Comparison of ENCODE assay signal across 10 cellular contexts in the genomic region with DNA sequence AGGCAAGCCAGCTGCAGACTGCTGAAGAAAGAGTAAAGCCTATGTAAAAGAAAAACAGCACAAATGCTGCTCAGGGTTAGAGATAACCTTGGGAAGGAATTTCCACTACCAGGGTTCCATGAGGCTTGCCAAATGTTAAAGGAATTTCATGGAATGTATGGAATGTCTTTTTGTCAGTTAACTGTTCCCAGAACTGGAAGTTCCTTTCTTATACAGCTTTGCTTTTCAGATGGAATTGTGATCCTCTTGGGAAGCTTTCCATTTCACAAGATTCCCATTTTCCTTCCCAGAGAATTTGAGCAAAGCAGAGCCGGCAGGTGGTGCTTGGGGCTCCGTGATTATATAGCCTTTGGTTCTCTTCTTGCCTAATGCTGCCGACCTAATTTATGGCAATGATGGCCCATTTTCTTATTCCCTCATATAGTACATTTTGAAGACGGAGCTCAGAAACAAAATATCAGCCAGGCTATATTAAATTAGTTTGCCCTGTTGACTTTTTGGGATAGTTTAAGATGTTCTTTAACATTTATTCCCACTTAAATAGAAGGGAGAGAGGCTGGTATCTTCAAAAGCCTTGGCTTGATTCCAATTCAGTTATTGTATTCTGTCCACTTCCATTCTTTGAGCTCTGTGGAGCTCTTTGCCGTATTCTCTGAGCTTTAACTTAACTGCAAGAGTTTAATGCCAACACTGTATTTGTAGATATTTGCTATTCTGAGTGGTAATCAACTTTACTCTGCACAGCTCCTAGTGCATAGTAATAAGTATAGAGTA.
DNase-seq lines count a peak whose midpoint lies in the region; ATAC-seq and TF ChIP-seq lines count a peak whose summit lies in the region.
"Had no signal": no experiment of that assay in that cellular context is flagged by ENCODE, and none has a peak within 500 bp of the region (broad histone marks: within the 10 kb centered on the region; RNA-seq: fewer than 3 reads in every experiment).

No MANE protein-coding gene starts in this region.

- TF ChIP-seq EP300 in esophagus muscularis mucosa (IDR thresholded peaks at IDR 0.05) = no peak

- peaks cover 28 to 42% (median 35%) of the 10 kb centered on the region in 4 donors for H3K4me1 ChIP-seq in esophagus muscularis mucosa
- peaks cover 14 to 16% of the 10 kb centered on the region in 2 donors for H3K4me1 ChIP-seq in neuronal stem cell (ENCODE audit: control insufficient read depth in 2 of 2, insufficient read depth in 1 of 2, low read depth in 1 of 2, low read length in 2 of 2)
- H3K4me1 ChIP-seq in MM.1S (ENCODE audit: low read length) = no peaks in the 10 kb centered on the region

- no peak overlapping the region for H3K23ac ChIP-seq in neuronal stem cell (ENCODE audit: low read depth, low read length, poor library complexity)

- no peak overlapping the region for H2AK5ac ChIP-seq in neuronal stem cell (ENCODE audit: low read depth, low read length)

- H3K4ac ChIP-seq in neuronal stem cell (ENCODE audit: low read length) = no peak overlapping the region

- H3K4me3 ChIP-seq in esophagus muscularis mucosa = peak overlapping the region in 1 of 4 donors; percentile 2
- H3K4me3 ChIP-seq in neuronal stem cell (ENCODE audit: low read length in 2 of 2) = no peak overlapping the region
- H3K4me3 ChIP-seq in MM.1S (ENCODE audit: low read length) = no peak overlapping the region

- TF ChIP-seq CTCF in esophagus muscularis mucosa (IDR thresholded peaks at IDR 0.05) = peak in 1 of 3 experiments; percentile 19
- TF ChIP-seq CTCF in MM.1S (IDR thresholded peaks at IDR 0.05; ENCODE audit: low read length) = no peak
- no peak for TF ChIP-seq CTCF in natural killer cell (IDR thresholded peaks at IDR 0.05)

- no peaks in the 10 kb centered on the region for H3K36me3 Mint-ChIP-seq in natural killer cell

- 35% methylated on average over 5 of the region's 5 CpGs for WGBS in esophagus muscularis mucosa
- WGBS in neuronal stem cell (ENCODE audit: extremely low coverage in 2 of 2, insufficient read length in 2 of 2, insufficient replicate concordance in 1 of 2), 2 donors = no CpG with 5 or more reads among the region's 5 CpGs

- no peak overlapping the region for H2BK120ac ChIP-seq in neuronal stem cell (ENCODE audit: low read depth, low read length)

- H3K4me2 ChIP-seq in neuronal stem cell (ENCODE audit: insufficient read depth, low read length, poor library complexity, severe bottlenecking) (peak overlapping the region; percentile 15), MM.1S (ENCODE audit: low read depth, low read length) (no peak overlapping the region)

- ATAC-seq in GM21423 (IDR thresholded peaks at IDR 0.05; ENCODE audit: unreplicated experiment) = no peak
- no peak for ATAC-seq in natural killer cell
- no peak for ATAC-seq in GM21390 (IDR thresholded peaks at IDR 0.05; ENCODE audit: unreplicated experiment)

- H3K27me3 ChIP-seq in esophagus muscularis mucosa (no peaks in the 10 kb centered on the region), neuronal stem cell (ENCODE audit: control insufficient read depth in 3 of 3, insufficient read depth in 3 of 3, low read depth in 1 of 3, low read length in 3 of 3) (no peaks in the 10 kb centered on the region), MM.1S (replicated peaks; ENCODE audit: insufficient read depth, low read length) (no peaks in the 10 kb centered on the region)

- H4K8ac ChIP-seq in neuronal stem cell (ENCODE audit: low read depth, low read length) = no peak overlapping the region

- no peaks in the 10 kb centered on the region for H3K9me3 ChIP-seq in esophagus muscularis mucosa
- peaks cover 0 to 4% of the 10 kb centered on the region in 2 donors for H3K9me3 ChIP-seq in neuronal stem cell (replicated peaks in 1 of 2; ENCODE audit: control insufficient read depth in 2 of 2, insufficient read depth in 1 of 2, low read depth in 1 of 2, low read length in 2 of 2)
- no peaks in the 10 kb centered on the region for H3K9me3 ChIP-seq in MM.1S (replicated peaks; ENCODE audit: insufficient read depth, low read length)

- H3K14ac ChIP-seq in neuronal stem cell (ENCODE audit: low read length) = no peak overlapping the region

- no peak overlapping the region for H4K91ac ChIP-seq in neuronal stem cell (ENCODE audit: low read depth, low read length, poor library complexity)

- H3K27ac ChIP-seq in esophagus muscularis mucosa (replicated peaks in 1 of 4) (peak overlapping the region; percentile 33 to 57 (median 46)), neuronal stem cell (replicated peaks; ENCODE audit: low read length) (peak overlapping the region; percentile 77), MM.1S (ENCODE audit: low read length) (no peak overlapping the region)

- no peaks in the 10 kb centered on the region for H3K79me1 ChIP-seq in neuronal stem cell (ENCODE audit: low read depth, low read length)

- no peak overlapping the region for H2BK12ac ChIP-seq in neuronal stem cell (ENCODE audit: low read length)

- H3K9ac ChIP-seq in neuronal stem cell (ENCODE audit: low read depth, low read length, poor library complexity) (no peak overlapping the region), MM.1S (ENCODE audit: low read length) (no peak overlapping the region)

- no peaks in the 10 kb centered on the region for H4K20me1 ChIP-seq in MM.1S (ENCODE audit: insufficient read depth, low read length)

- H3K79me2 ChIP-seq in MM.1S (ENCODE audit: low read length) = no peaks in the 10 kb centered on the region

- peaks cover 7 to 18% of the 10 kb centered on the region in 2 donors for H3K4me1 Mint-ChIP-seq in natural killer cell

- H3K9me2 ChIP-seq in MM.1S (replicated peaks; ENCODE audit: insufficient read depth, low read length) = no peaks in the 10 kb centered on the region

- H3K18ac ChIP-seq in neuronal stem cell (ENCODE audit: low read length) = no peak overlapping the region

- H3K27ac Mint-ChIP-seq in natural killer cell = no peak overlapping the region

- no peaks in the 10 kb centered on the region for H3K27me3 Mint-ChIP-seq in natural killer cell (ENCODE audit: low read depth in 2 of 2)

- H3K4me3 Mint-ChIP-seq in natural killer cell = no peak overlapping the region
- H3K4me3 Mint-ChIP-seq: neural crest cell had no signal

- no peaks in the 10 kb centered on the region for H3F3A ChIP-seq in MM.1S (ENCODE audit: insufficient read depth, low read length)

- H3K9me3 Mint-ChIP-seq in natural killer cell = no peaks in the 10 kb centered on the region
- H3K9me3 Mint-ChIP-seq: neural crest cell had no signal

- TF ChIP-seq POLR2A in esophagus muscularis mucosa (IDR thresholded peaks at IDR 0.05; ENCODE audit: low read depth) = no peak

- intact Hi-C loops in esophagus muscularis mucosa (cut with DNase I) = loop anchor here (5.0 to 10.0 kb wide), 2 partner anchors 77 to 155 kb away; no protein-coding TSS in a partner anchor
- intact Hi-C loops in natural killer cell (cut with micrococcal nuclease) = no loop called here

- H2BK15ac ChIP-seq in neuronal stem cell (ENCODE audit: low read length) = no peak overlapping the region

- H3K36me3 ChIP-seq in esophagus muscularis mucosa = no peaks in the 10 kb centered on the region
- peaks cover 0 to 5% of the 10 kb centered on the region in 2 donors for H3K36me3 ChIP-seq in neuronal stem cell (replicated peaks in 1 of 2; ENCODE audit: control insufficient read depth in 2 of 2, insufficient read depth in 2 of 2, low read length in 2 of 2)
- no peaks in the 10 kb centered on the region for H3K36me3 ChIP-seq in MM.1S (replicated peaks; ENCODE audit: insufficient read depth, low read length)

- H2AFZ ChIP-seq in neuronal stem cell (ENCODE audit: low read length) (no peak overlapping the region), MM.1S (ENCODE audit: low read length) (no peak overlapping the region)

- DNase-seq in ELF-1 (ENCODE audit: low read depth, low spot score) = peak; percentile 78
- DNase-seq in NCI-H446 treated with DMSO at 0.1 percent for 48 hours (lab: John Stamatoyannopoulos, UW) = peak; percentile 4
- DNase-seq in esophagus muscularis mucosa (ENCODE audit: extremely low spot score) = no peak
- DNase-seq in neuronal stem cell (ENCODE audit: low spot score) = peak; percentile 61
- no peak for DNase-seq in MM.1S
- DNase-seq in natural killer cell = no peak
- DNase-seq: NCI-H2107 had no signal

- no peak overlapping the region for H2BK5ac ChIP-seq in neuronal stem cell (ENCODE audit: low read length)

Comparison
In these comparisons a context has a peak if more than half of its experiments do, and no peak if none do; other contexts are left out.
1. DNase-seq: peak in ELF-1 (single experiment), NCI-H446 treated with DMSO at 0.1 percent for 48 hours (single experiment) and neuronal stem cell (single experiment); none in esophagus muscularis mucosa (single experiment), MM.1S (single experiment) and natural killer cell (single experiment).